Comparison of ENCODE assay signal across 1 cellular context in genomic region chr10:103910442-103911000, GRCh38.
TF ChIP-seq lines count a peak whose summit lies in the region.

No MANE protein-coding gene starts in this region.

TF ChIP-seq in H1, 55 proteins besides CTCF, POLR2A, EP300 and RAD21:
- TF ChIP-seq TBP (IDR thresholded peaks at IDR 0.05; ENCODE audit: low read depth, low read length) (no peak), RNF2 (IDR thresholded peaks at IDR 0.05; ENCODE audit: borderline replicate concordance, low read depth, low read length, missing control alignments, poor library complexity, severe bottlenecking) (no peak), SRF (IDR thresholded peaks at IDR 0.05; ENCODE audit: low read depth, low read length) (no peak), MAFK (IDR thresholded peaks at IDR 0.05; ENCODE audit: low read depth, low read length) (no peak), CHD2 (IDR thresholded peaks at IDR 0.05; ENCODE audit: low read length) (no peak), JUND (IDR thresholded peaks at IDR 0.05; ENCODE audit: low read length) (no peak), RFX5 (IDR thresholded peaks at IDR 0.05; ENCODE audit: borderline replicate concordance, low read depth, low read length) (no peak), ATF3 (IDR thresholded peaks at IDR 0.05; ENCODE audit: insufficient read depth, low read depth, low read length) (no peak), EGR1 (IDR thresholded peaks at IDR 0.05; ENCODE audit: borderline replicate concordance, low read depth, low read length) (no peak), BRCA1 (IDR thresholded peaks at IDR 0.05; ENCODE audit: low read depth, low read length) (no peak), TCF12 (IDR thresholded peaks at IDR 0.05; ENCODE audit: low read depth, low read length) (no peak), YY1 (IDR thresholded peaks at IDR 0.05; ENCODE audit: low read depth, low read length) (no peak), GTF2F1 (IDR thresholded peaks at IDR 0.05; ENCODE audit: borderline replicate concordance, low read depth, low read length) (no peak), CEBPB (IDR thresholded peaks at IDR 0.05; ENCODE audit: low read depth, low read length) (no peak), BACH1 (IDR thresholded peaks at IDR 0.05; ENCODE audit: low read length) (no peak), NANOG (IDR thresholded peaks at IDR 0.05; ENCODE audit: insufficient read depth, low read depth, low read length, poor library complexity, severe bottlenecking) (no peak), KDM4A (IDR thresholded peaks at IDR 0.05; ENCODE audit: low read depth, low read length, severe bottlenecking) (no peak), NRF1 (IDR thresholded peaks at IDR 0.05; ENCODE audit: low read depth, low read length) (no peak)
